ENCODE assay signal across 21 cellular contexts in the genomic region with DNA sequence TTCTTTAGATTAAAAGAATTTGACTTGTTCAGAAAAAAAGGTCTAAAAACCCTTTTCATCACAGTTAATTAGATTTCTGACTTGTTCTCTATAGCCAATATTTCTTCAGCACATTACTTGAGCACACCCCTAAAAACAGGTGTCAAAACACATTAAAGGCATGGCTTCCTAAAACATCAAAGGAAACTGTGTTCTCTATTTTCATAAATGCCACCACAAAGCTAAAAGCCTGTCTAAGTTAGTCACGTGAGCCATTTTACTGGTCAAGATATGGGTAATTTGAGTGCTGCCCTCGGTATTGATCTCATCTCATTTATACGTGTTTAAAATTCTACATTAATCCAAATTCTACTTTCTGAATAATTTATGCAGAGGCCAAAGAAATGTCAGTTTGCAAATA.
A peak's percentile ranks its signal among the peaks of the same experiment; 100 is the strongest.
DNase-seq lines count a peak whose midpoint lies in the region; ATAC-seq, FAIRE-seq and TF ChIP-seq lines count a peak whose summit lies in the region.
"Had no signal": no experiment of that assay in that cellular context is flagged by ENCODE, and none has a peak within 500 bp of the region (broad histone marks: within the 10 kb centered on the region; RNA-seq: fewer than 3 reads in every experiment).

No MANE protein-coding gene starts in this region.

- H3K9me1 ChIP-seq in K562 (ENCODE audit: control insufficient read depth, insufficient read depth, low read length), result no peaks in the 10 kb centered on the region

- peaks cover 19% of the 10 kb centered on the region for H3K4me1 ChIP-seq in MM.1S (ENCODE audit: low read length)
- H3K4me1 ChIP-seq in K562 (replicated peaks in 1 of 2; ENCODE audit: control insufficient read depth in 2 of 2, insufficient read depth in 2 of 2, low read length in 2 of 2), result no peaks in the 10 kb centered on the region
- H3K4me1 ChIP-seq: A549; BLaER1 treated with 17β-estradiol and CSF1 and Interleukin-3, amounts not matched to agents 10 nM and 100 nM; Caco-2 had no signal

- CTCF ChIA-PET in K562 (lab: Yijun Ruan, JAX; ENCODE audit: low intra/inter-chr PET ratio), result no interaction called here

- no peak for TF ChIP-seq EP300 in K562 (IDR thresholded peaks at IDR 0.05; ENCODE audit: low read length)

- H4K20me1 ChIP-seq in MM.1S (ENCODE audit: insufficient read depth, low read length) (no peaks in the 10 kb centered on the region), K562 (replicated peaks; ENCODE audit: control insufficient read depth, insufficient read depth, low read length) (no peaks in the 10 kb centered on the region)
- H4K20me1 ChIP-seq: BLaER1 treated with 17β-estradiol and CSF1 and Interleukin-3, amounts not matched to agents 10 nM and 100 nM had no signal

- no peak for TF ChIP-seq CTCF in MM.1S (IDR thresholded peaks at IDR 0.05; ENCODE audit: low read length)
- no peak for TF ChIP-seq CTCF in K562 (IDR thresholded peaks at IDR 0.05 in 2 of 3, conservative IDR thresholded peaks at IDR 0.05 in 1 of 3; ENCODE audit: insufficient read depth in 2 of 3, low read depth in 1 of 3, low read length in 3 of 3)

- no peak for TF ChIP-seq POLR2A in K562 (conservative IDR thresholded peaks at IDR 0.05)

- H3K4me2 ChIP-seq in MM.1S (ENCODE audit: low read depth, low read length) (no peak overlapping the region), K562 (ENCODE audit: insufficient read depth, low read length) (no peak overlapping the region)
- H3K4me2 ChIP-seq: A549; BLaER1 treated with 17β-estradiol and CSF1 and Interleukin-3, amounts not matched to agents 10 nM and 100 nM had no signal

- no peak overlapping the region for H2AFZ ChIP-seq in MM.1S (ENCODE audit: low read length)
- H2AFZ ChIP-seq in K562 (ENCODE audit: low read depth, low read length), result no peak overlapping the region

- H3K79me2 ChIP-seq in MM.1S (ENCODE audit: low read length) (no peaks in the 10 kb centered on the region), K562 (ENCODE audit: control insufficient read depth, insufficient read depth, low read length) (no peaks in the 10 kb centered on the region)

- peaks cover 11% of the 10 kb centered on the region for H3F3A ChIP-seq in MM.1S (ENCODE audit: insufficient read depth, low read length)

- H3K36me3 ChIP-seq in MM.1S (replicated peaks; ENCODE audit: insufficient read depth, low read length) (no peaks in the 10 kb centered on the region), K562 (ENCODE audit: control insufficient read depth, insufficient read depth, low read length) (no peaks in the 10 kb centered on the region)
- H3K36me3 ChIP-seq: BLaER1 treated with 17β-estradiol and CSF1 and Interleukin-3, amounts not matched to agents 10 nM and 100 nM had no signal

- WGBS in K562 (ENCODE audit: insufficient coverage, low coverage, missing lambda C conversion rate), result 4% methylated on average over 3 of the region's 3 CpGs

- in situ Hi-C loops in K562 (cut with MboI), result no loop called here

- DNase-seq in MM.1S, result peak; percentile 54
- peak; percentile 64 for DNase-seq in SW480 (ENCODE audit: low spot score)
- no peak for DNase-seq in K562 (ENCODE audit: extremely low read depth in 1 of 4, low spot score in 3 of 4)
- DNase-seq in NCI-H1694 treated with DMSO at 0.1 percent for 48 hours (lab: John Stamatoyannopoulos, UW), result no peak
- DNase-seq in HT-29 (ENCODE audit: low spot score), result no peak
- DNase-seq: AML-193; Caco-2; Calu3; CD4-positive, alpha-beta T cell; CD8-positive, alpha-beta T cell; DMS79 treated with DMSO at 0.1 percent for 48 hours; GF-D8 had no signal

- H3K9me3 ChIP-seq in MM.1S (replicated peaks; ENCODE audit: insufficient read depth, low read length), result no peaks in the 10 kb centered on the region
- H3K9me3 ChIP-seq in K562 (replicated peaks; ENCODE audit: control insufficient read depth, insufficient read depth, low read depth, low read length), result no peaks in the 10 kb centered on the region
- H3K9me3 ChIP-seq: Caco-2 had no signal

- ATAC-seq in K562 (no peak), HG03280 (IDR thresholded peaks at IDR 0.05; ENCODE audit: unreplicated experiment) (no peak)
- ATAC-seq: A549; CD8-positive, alpha-beta T cell had no signal

- H3K4me3 ChIP-seq in MM.1S (ENCODE audit: low read length) (no peak overlapping the region), K562 (no peak overlapping the region)
- H3K4me3 ChIP-seq: A549; BLaER1 treated with 17β-estradiol and CSF1 and Interleukin-3, amounts not matched to agents 10 nM and 100 nM had no signal

- POLR2A ChIA-PET in K562 (lab: Yijun Ruan, JAX), result no interaction called here

- H3K9me2 ChIP-seq in MM.1S (replicated peaks; ENCODE audit: insufficient read depth, low read length), result no peaks in the 10 kb centered on the region

- H3K9ac ChIP-seq in MM.1S (ENCODE audit: low read length), result no peak overlapping the region
- no peak overlapping the region for H3K9ac ChIP-seq in K562 (ENCODE audit: insufficient read depth in 1 of 2, low read depth in 2 of 2, low read length in 2 of 2)
- H3K9ac ChIP-seq: BLaER1 treated with 17β-estradiol and CSF1 and Interleukin-3, amounts not matched to agents 10 nM and 100 nM had no signal

- TF ChIP-seq RAD21 in K562 (CRISPR knock-in tag; conservative IDR thresholded peaks at IDR 0.05 in 1 of 2, IDR thresholded peaks at IDR 0.05 in 1 of 2), result no peak

- H3K27me3 ChIP-seq in MM.1S (replicated peaks; ENCODE audit: insufficient read depth, low read length) (no peaks in the 10 kb centered on the region), K562 (ENCODE audit: control insufficient read depth in 2 of 2, insufficient read depth in 2 of 2, low read length in 2 of 2) (no peaks in the 10 kb centered on the region)
- H3K27me3 ChIP-seq: BLaER1 treated with 17β-estradiol and CSF1 and Interleukin-3, amounts not matched to agents 10 nM and 100 nM had no signal

- no TSS peak for BruUV-seq in K562 (replicated peaks; lab: Mats Ljungman, UMichigan)

- intact Hi-C loops in K562 (cut with micrococcal nuclease), result no loop called here

- no peak for FAIRE-seq in K562 (lab: Jason Lieb, UNC)
- FAIRE-seq: A549, D721Med, G401.6, GM12892, GM18507 had no signal

- H3K27ac ChIP-seq in MM.1S (ENCODE audit: low read length) (no peak overlapping the region), K562 (ENCODE audit: extremely low read depth, low read depth, low read length) (no peak overlapping the region)
- H3K27ac ChIP-seq: 22Rv1; A549; BLaER1 treated with 17β-estradiol and CSF1 and Interleukin-3, amounts not matched to agents 10 nM and 100 nM; C4-2B had no signal

TF ChIP-seq in K562, 482 proteins besides CTCF, POLR2A, EP300 and RAD21:
- TF ChIP-seq CBX8 (IDR thresholded peaks at IDR 0.05; ENCODE audit: borderline replicate concordance, extremely low read depth, low read depth, low read length, poor library complexity, severe bottlenecking), result no peak
- TF ChIP-seq, protein P1, sequence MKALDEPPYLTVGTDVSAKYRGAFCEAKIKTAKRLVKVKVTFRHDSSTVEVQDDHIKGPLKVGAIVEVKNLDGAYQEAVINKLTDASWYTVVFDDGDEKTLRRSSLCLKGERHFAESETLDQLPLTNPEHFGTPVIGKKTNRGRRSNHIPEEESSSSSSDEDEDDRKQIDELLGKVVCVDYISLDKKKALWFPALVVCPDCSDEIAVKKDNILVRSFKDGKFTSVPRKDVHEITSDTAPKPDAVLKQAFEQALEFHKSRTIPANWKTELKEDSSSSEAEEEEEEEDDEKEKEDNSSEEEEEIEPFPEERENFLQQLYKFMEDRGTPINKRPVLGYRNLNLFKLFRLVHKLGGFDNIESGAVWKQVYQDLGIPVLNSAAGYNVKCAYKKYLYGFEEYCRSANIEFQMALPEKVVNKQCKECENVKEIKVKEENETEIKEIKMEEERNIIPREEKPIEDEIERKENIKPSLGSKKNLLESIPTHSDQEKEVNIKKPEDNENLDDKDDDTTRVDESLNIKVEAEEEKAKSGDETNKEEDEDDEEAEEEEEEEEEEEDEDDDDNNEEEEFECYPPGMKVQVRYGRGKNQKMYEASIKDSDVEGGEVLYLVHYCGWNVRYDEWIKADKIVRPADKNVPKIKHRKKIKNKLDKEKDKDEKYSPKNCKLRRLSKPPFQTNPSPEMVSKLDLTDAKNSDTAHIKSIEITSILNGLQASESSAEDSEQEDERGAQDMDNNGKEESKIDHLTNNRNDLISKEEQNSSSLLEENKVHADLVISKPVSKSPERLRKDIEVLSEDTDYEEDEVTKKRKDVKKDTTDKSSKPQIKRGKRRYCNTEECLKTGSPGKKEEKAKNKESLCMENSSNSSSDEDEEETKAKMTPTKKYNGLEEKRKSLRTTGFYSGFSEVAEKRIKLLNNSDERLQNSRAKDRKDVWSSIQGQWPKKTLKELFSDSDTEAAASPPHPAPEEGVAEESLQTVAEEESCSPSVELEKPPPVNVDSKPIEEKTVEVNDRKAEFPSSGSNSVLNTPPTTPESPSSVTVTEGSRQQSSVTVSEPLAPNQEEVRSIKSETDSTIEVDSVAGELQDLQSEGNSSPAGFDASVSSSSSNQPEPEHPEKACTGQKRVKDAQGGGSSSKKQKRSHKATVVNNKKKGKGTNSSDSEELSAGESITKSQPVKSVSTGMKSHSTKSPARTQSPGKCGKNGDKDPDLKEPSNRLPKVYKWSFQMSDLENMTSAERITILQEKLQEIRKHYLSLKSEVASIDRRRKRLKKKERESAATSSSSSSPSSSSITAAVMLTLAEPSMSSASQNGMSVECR (CRISPR knock-in tag; IDR thresholded peaks at IDR 0.05), result no peak
- TF ChIP-seq, protein P2, sequence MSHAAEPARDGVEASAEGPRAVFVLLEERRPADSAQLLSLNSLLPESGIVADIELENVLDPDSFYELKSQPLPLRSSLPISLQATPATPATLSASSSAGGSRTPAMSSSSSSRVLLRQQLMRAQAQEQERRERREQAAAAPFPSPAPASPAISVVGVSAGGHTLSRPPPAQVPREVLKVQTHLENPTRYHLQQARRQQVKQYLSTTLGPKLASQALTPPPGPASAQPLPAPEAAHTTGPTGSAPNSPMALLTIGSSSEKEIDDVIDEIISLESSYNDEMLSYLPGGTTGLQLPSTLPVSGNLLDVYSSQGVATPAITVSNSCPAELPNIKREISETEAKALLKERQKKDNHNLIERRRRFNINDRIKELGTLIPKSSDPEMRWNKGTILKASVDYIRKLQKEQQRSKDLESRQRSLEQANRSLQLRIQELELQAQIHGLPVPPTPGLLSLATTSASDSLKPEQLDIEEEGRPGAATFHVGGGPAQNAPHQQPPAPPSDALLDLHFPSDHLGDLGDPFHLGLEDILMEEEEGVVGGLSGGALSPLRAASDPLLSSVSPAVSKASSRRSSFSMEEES (CRISPR knock-in tag; IDR thresholded peaks at IDR 0.05), result peak; percentile 27; the same call in 1 of the 2 replicates
- TF ChIP-seq XRCC5 (IDR thresholded peaks at IDR 0.05; ENCODE audit: low read depth, low read length), result no peak
- TF ChIP-seq GABPB2 (CRISPR knock-in tag; conservative IDR thresholded peaks at IDR 0.05), result no peak
- no peak for TF ChIP-seq LCOR (CRISPR knock-in tag; IDR thresholded peaks at IDR 0.05)
- no peak for TF ChIP-seq SMAD2 (IDR thresholded peaks at IDR 0.05; ENCODE audit: low read depth, low read length)

Comparison
In these comparisons a context has a peak if more than half of its experiments do, and no peak if none do; other contexts are left out.
1. DNase-seq: peak in MM.1S (single experiment) and SW480 (single experiment); none in K562 (0 of 4), NCI-H1694 treated with DMSO at 0.1 percent for 48 hours (single experiment) and HT-29 (single experiment).